Comparison of ENCODE assay signal across 14 cellular contexts in genomic region chr18:26017929-26018328, GRCh38.
A peak's percentile ranks its signal among the peaks of the same experiment; 100 is the strongest.
DNase-seq lines count a peak whose midpoint lies in the region; ATAC-seq, FAIRE-seq and TF ChIP-seq lines count a peak whose summit lies in the region.
"Had no signal": no experiment of that assay in that cellular context is flagged by ENCODE, and none has a peak within 500 bp of the region (broad histone marks: within the 10 kb centered on the region; RNA-seq: fewer than 3 reads in every experiment).

No MANE protein-coding gene starts in this region.

- no peak overlapping the region for H3K27ac Mint-ChIP-seq in astrocyte (ENCODE audit: unreplicated experiment)
- no peak overlapping the region for H3K27ac Mint-ChIP-seq in neural crest cell (ENCODE audit: unreplicated experiment)

- H3K9me3 ChIP-seq in astrocyte (ENCODE audit: insufficient read depth, low read depth, low read length) = no peaks in the 10 kb centered on the region
- H3K9me3 ChIP-seq in stomach = no peaks in the 10 kb centered on the region
- H3K9me3 ChIP-seq: suprapubic skin had no signal

- H3K4me3 Mint-ChIP-seq in astrocyte (ENCODE audit: unreplicated experiment) (no peak overlapping the region), neural crest cell (no peak overlapping the region)

- intact Hi-C loops in stomach (cut with DNase I; ENCODE audit: low total_unique reads) = no loop called here

- H3K27ac ChIP-seq in astrocyte (ENCODE audit: low read depth, low read length) (no peak overlapping the region), stomach (no peak overlapping the region)
- H3K27ac ChIP-seq: 22Rv1, HL-60, suprapubic skin had no signal

- H3K27me3 Mint-ChIP-seq in astrocyte (ENCODE audit: low read depth, unreplicated experiment) = no peaks in the 10 kb centered on the region
- no peaks in the 10 kb centered on the region for H3K27me3 Mint-ChIP-seq in neural crest cell (ENCODE audit: low read depth)

- no peak overlapping the region for H3K4me2 ChIP-seq in astrocyte (ENCODE audit: low read length)

- DNase-seq in DMS 273 (lab: John Stamatoyannopoulos, UW; ENCODE audit: unreplicated experiment) (peak; percentile 26), DMS 273 treated with DMSO at 0.1 percent for 48 hours (lab: John Stamatoyannopoulos, UW) (no peak), LNCaP clone FGC (ENCODE audit: low read depth) (no peak), astrocyte (ENCODE audit: low read depth) (no peak), neural crest cell (ENCODE audit: low read depth, low spot score) (no peak), stomach (no peak)
- DNase-seq: NCI-H146 had no signal

- TF ChIP-seq POLR2A in stomach (IDR thresholded peaks at IDR 0.05) = no peak

- H3K9ac ChIP-seq in astrocyte (ENCODE audit: low read length) = no peak overlapping the region

- TF ChIP-seq CTCF in LNCaP clone FGC (IDR thresholded peaks at IDR 0.05; ENCODE audit: control insufficient read depth, extremely low read depth, insufficient read depth) (peak; percentile 32; the same call in 1 of the 2 replicates), astrocyte (IDR thresholded peaks at IDR 0.05; ENCODE audit: insufficient read depth, low read depth, low read length) (peak; percentile 15), neural crest cell (conservative IDR thresholded peaks at IDR 0.05) (peak; percentile 51), stomach (IDR thresholded peaks at IDR 0.05) (no peak)

- H3K36me3 ChIP-seq in astrocyte (ENCODE audit: insufficient read depth, low read length) (peaks cover 59% of the 10 kb centered on the region), stomach (peaks cover 24 to 96% (median 86%) of the 10 kb centered on the region in 4 donors)

- H3K4me1 ChIP-seq in astrocyte (ENCODE audit: insufficient read depth, low read length) (no peaks in the 10 kb centered on the region), stomach (no peaks in the 10 kb centered on the region)
- H3K4me1 ChIP-seq: suprapubic skin had no signal

- peaks cover 3% of the 10 kb centered on the region for H3K4me1 Mint-ChIP-seq in astrocyte (ENCODE audit: low read depth, unreplicated experiment)
- H3K4me1 Mint-ChIP-seq in neural crest cell = peaks cover 17% of the 10 kb centered on the region

- no peak overlapping the region for H3K4me3 ChIP-seq in LNCaP clone FGC (ENCODE audit: low read depth, low read length)
- H3K4me3 ChIP-seq in astrocyte (ENCODE audit: insufficient read depth, low read depth, low read length) = no peak overlapping the region
- H3K4me3 ChIP-seq in stomach = no peak overlapping the region
- H3K4me3 ChIP-seq: suprapubic skin had no signal

- peak; percentile 39 for FAIRE-seq in astrocyte (lab: Jason Lieb, UNC)

- H2AFZ ChIP-seq in astrocyte (ENCODE audit: low read depth, low read length) = no peak overlapping the region

- peaks cover 5% of the 10 kb centered on the region for H3K79me2 ChIP-seq in astrocyte (ENCODE audit: insufficient read depth, low read length)

- H3K36me3 Mint-ChIP-seq in astrocyte (ENCODE audit: low read depth, unreplicated experiment) (peaks cover 11% of the 10 kb centered on the region), neural crest cell (ENCODE audit: low read depth) (peaks cover 34% of the 10 kb centered on the region)

- H4K20me1 ChIP-seq in astrocyte (ENCODE audit: insufficient read depth, low read length) = peaks cover 10% of the 10 kb centered on the region

- TF ChIP-seq EP300 in stomach (IDR thresholded peaks at IDR 0.05) = no peak

- ATAC-seq in esophagus mucosa (no peak), GM19397 (IDR thresholded peaks at IDR 0.05; ENCODE audit: unreplicated experiment) (no peak)
- ATAC-seq: Panc1, sciatic nerve had no signal

- H3K9me3 Mint-ChIP-seq in astrocyte (ENCODE audit: unreplicated experiment) (no peaks in the 10 kb centered on the region), neural crest cell (no peaks in the 10 kb centered on the region)

- H3K27me3 ChIP-seq in astrocyte (ENCODE audit: insufficient read depth, low read length) (no peaks in the 10 kb centered on the region), stomach (no peaks in the 10 kb centered on the region)
- H3K27me3 ChIP-seq: suprapubic skin had no signal

Comparison
In these comparisons a context has a peak if more than half of its experiments do, and no peak if none do; other contexts are left out.
1. CTCF ChIP-seq: peak in LNCaP clone FGC (single experiment), astrocyte (single experiment) and neural crest cell (single experiment); none in stomach (0 of 7).